16 cellular contexts compared by ENCODE assay signal in the genomic region with DNA sequence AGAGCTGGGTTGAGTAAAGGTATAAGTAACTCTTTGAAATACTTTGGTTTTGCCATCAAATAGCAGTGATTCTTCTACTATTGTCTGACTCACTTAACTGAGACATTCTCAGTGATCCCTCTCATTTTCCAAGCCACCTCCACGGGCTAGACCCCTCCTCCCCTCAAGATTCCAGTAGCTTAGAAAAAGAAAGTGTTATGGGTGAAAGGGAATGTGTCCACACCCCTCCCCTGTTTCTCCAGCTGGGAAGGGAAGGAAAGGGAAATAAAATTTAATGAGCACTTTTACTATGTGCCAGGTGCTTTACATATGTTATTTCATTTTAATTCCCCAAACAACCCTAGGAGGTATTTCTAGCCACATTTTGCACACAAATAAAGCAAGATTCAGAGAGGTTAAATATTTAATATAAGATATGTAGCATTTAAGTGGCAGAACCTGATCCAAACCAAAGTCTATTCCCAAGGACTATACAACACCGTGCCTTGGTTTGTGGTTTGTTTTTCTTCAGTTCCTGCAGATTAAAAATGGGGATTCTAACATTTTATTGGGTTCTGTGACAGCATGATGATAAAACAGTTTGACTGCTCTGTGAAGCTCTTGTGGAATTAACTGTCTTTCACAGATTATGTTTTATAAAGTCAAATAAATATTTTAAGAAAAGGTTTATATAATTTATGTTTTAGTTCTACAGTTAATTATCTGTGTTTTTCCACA.
A peak's percentile ranks its signal among the peaks of the same experiment; 100 is the strongest.
DNase-seq lines count a peak whose midpoint lies in the region; ATAC-seq lines count a peak whose summit lies in the region.
"Had no signal": no experiment of that assay in that cellular context is flagged by ENCODE, and none has a peak within 500 bp of the region (broad histone marks: within the 10 kb centered on the region; RNA-seq: fewer than 3 reads in every experiment).

No MANE protein-coding gene starts in this region.

- H3K27ac ChIP-seq in CD8-positive, alpha-beta memory T cell (ENCODE audit: low read depth, low read length): no peak overlapping the region
- H3K27ac ChIP-seq: vagina had no signal

- H3K27me3 ChIP-seq in CD8-positive, alpha-beta memory T cell (ENCODE audit: insufficient read depth, low read length, poor library complexity, severe bottlenecking): no peaks in the 10 kb centered on the region
- H3K27me3 ChIP-seq: vagina had no signal

- H3K4me3 Mint-ChIP-seq in CD8-positive, alpha-beta memory T cell: no peak overlapping the region
- H3K4me3 Mint-ChIP-seq: activated CD8-positive, alpha-beta memory T cell treated with anti-CD3 and anti-CD28 coated beads, Interleukin-2, amount 10 ng/mL, durations not matched to agents 7 days and 5 days; B cell; naive thymus-derived CD4-positive, alpha-beta T cell; T-helper 2 cell treated with Interferon-gamma antibody and Interleukin-4, amounts not matched to agents 5 μg/mL and 100 μg/mL, for 36 hours had no signal

- DNase-seq in ACHN: peak; percentile 79
- DNase-seq in HT-29 (ENCODE audit: low spot score): peak; percentile 16
- peak; percentile 86 for DNase-seq in astrocyte of the hippocampus (ENCODE audit: low read depth, low spot score)
- peak; percentile 14 to 33 for DNase-seq in left colon
- no peak for DNase-seq in CD8-positive, alpha-beta memory T cell
- DNase-seq in activated naive CD4-positive, alpha-beta T cell treated with anti-CD3 and anti-CD28 coated beads, Interleukin-2, amount 50 U/mL, for 72 hours (ENCODE audit: low spot score in 2 of 2): no peak
- DNase-seq: activated CD8-positive, alpha-beta memory T cell treated with anti-CD3 and anti-CD28 coated beads, Interleukin-2, amount 10 ng/mL, durations not matched to agents 7 days and 5 days; anterior cingulate cortex; naive thymus-derived CD4-positive, alpha-beta T cell; NCI-H1694 treated with DMSO at 0.1 percent for 48 hours; stimulated activated CD8-positive, alpha-beta memory T cell treated with anti-CD3 and anti-CD28 coated beads, Interleukin-4, amount 100 ng/mL, for 48 hours had no signal

- no peak overlapping the region for H3K4me3 ChIP-seq in CD8-positive, alpha-beta memory T cell (ENCODE audit: low read length)
- H3K4me3 ChIP-seq: vagina had no signal

- CTCF ChIA-PET in CD8-positive, alpha-beta memory T cell (lab: Charles Lee): no interaction called here

- H3K9me3 ChIP-seq in CD8-positive, alpha-beta memory T cell (ENCODE audit: low read length): no peaks in the 10 kb centered on the region
- H3K9me3 ChIP-seq: vagina had no signal

- no peaks in the 10 kb centered on the region for H3K36me3 ChIP-seq in CD8-positive, alpha-beta memory T cell (ENCODE audit: insufficient read depth, low read length)
- H3K36me3 ChIP-seq: vagina had no signal

- H3K36me3 Mint-ChIP-seq in CD8-positive, alpha-beta memory T cell: peaks cover 0 to 7% (median 7%) of the 10 kb centered on the region in 3 donors
- H3K36me3 Mint-ChIP-seq in activated naive CD4-positive, alpha-beta T cell treated with anti-CD3 and anti-CD28 coated beads, Interleukin-2, amount 50 U/mL, for 72 hours: peaks cover 0 to 11% of the 10 kb centered on the region in 2 donors

- peaks cover 21 to 65% (median 44%) of the 10 kb centered on the region in 3 donors for H3K4me1 Mint-ChIP-seq in CD8-positive, alpha-beta memory T cell

- ATAC-seq in left colon: peak; percentile 75
- no peak for ATAC-seq in HG03354 (IDR thresholded peaks at IDR 0.05; ENCODE audit: poor library complexity, severe bottlenecking, unreplicated experiment)
- no peak for ATAC-seq in GM18520 (IDR thresholded peaks at IDR 0.05; ENCODE audit: unreplicated experiment)
- no peak for ATAC-seq in activated naive CD4-positive, alpha-beta T cell treated with anti-CD3 and anti-CD28 coated beads, Interleukin-2, amount 50 U/mL, for 72 hours
- ATAC-seq: activated CD8-positive, alpha-beta memory T cell treated with anti-CD3 and anti-CD28 coated beads, Interleukin-2, amount 10 ng/mL, durations not matched to agents 7 days and 5 days; naive thymus-derived CD4-positive, alpha-beta T cell had no signal

- H3K4me1 ChIP-seq in CD8-positive, alpha-beta memory T cell (ENCODE audit: insufficient read depth, low read length): no peaks in the 10 kb centered on the region

- H3K9me3 Mint-ChIP-seq in CD8-positive, alpha-beta memory T cell: no peaks in the 10 kb centered on the region
- peaks cover 0 to 5% of the 10 kb centered on the region in 2 donors for H3K9me3 Mint-ChIP-seq in activated naive CD4-positive, alpha-beta T cell treated with anti-CD3 and anti-CD28 coated beads, Interleukin-2, amount 50 U/mL, for 72 hours
- H3K9me3 Mint-ChIP-seq: naive thymus-derived CD4-positive, alpha-beta T cell; T-helper 2 cell treated with Interferon-gamma antibody and Interleukin-4, amounts not matched to agents 5 μg/mL and 100 μg/mL, for 36 hours had no signal

- intact Hi-C loops in left colon (cut with DNase I, micrococcal nuclease): no loop called here

- in situ Hi-C loops in ACHN (cut with HindIII; ENCODE audit: low pct_ligation_motif_present, low pct_unique_long_range_greater_than_20kb, low sequenced_read_pairs): no loop called here

- no peaks in the 10 kb centered on the region for H3K27me3 Mint-ChIP-seq in CD8-positive, alpha-beta memory T cell
- H3K27me3 Mint-ChIP-seq: activated CD8-positive, alpha-beta memory T cell treated with anti-CD3 and anti-CD28 coated beads, Interleukin-2, amount 10 ng/mL, durations not matched to agents 7 days and 5 days; B cell; naive thymus-derived CD4-positive, alpha-beta T cell had no signal

- H3K27ac Mint-ChIP-seq in CD8-positive, alpha-beta memory T cell: no peak overlapping the region
- H3K27ac Mint-ChIP-seq in activated naive CD4-positive, alpha-beta T cell treated with anti-CD3 and anti-CD28 coated beads, Interleukin-2, amount 50 U/mL, for 72 hours: no peak overlapping the region
- H3K27ac Mint-ChIP-seq: activated CD8-positive, alpha-beta memory T cell treated with anti-CD3 and anti-CD28 coated beads, Interleukin-2, amount 10 ng/mL, durations not matched to agents 7 days and 5 days; B cell; naive thymus-derived CD4-positive, alpha-beta T cell; T-helper 2 cell treated with Interferon-gamma antibody and Interleukin-4, amounts not matched to agents 5 μg/mL and 100 μg/mL, for 36 hours had no signal

- POLR2A ChIA-PET in CD8-positive, alpha-beta memory T cell (lab: Charles Lee): no interaction called here

Comparison
In these comparisons a context has a peak if more than half of its experiments do, and no peak if none do; other contexts are left out.
1. DNase-seq: peak in ACHN (single experiment), HT-29 (single experiment), astrocyte of the hippocampus (single experiment) and left colon (2 of 2); none in CD8-positive, alpha-beta memory T cell (0 of 5) and activated naive CD4-positive, alpha-beta T cell treated with anti-CD3 and anti-CD28 coated beads, Interleukin-2, amount 50 U/mL, for 72 hours (0 of 2).